In the genomic region with DNA sequence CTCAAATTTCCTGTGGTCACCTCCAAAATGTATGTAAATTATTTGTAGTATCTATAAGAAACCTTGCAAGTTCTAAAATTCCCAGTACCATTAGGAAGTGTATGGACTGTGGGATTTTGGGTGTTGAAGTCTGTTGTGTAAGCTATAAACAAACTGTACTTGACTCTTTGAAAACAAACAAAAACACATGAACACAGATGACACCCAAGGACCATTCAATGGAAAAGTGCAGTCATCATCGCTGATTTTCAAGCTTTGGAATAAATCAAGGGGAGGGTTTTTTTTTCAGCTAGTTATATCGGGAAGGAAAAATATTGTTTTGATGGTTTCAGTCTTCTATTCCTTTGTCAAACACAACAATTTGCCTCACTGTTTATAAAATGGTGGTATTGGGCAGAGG, we compare ENCODE assay signal across 26 cellular contexts. TPM values are rescaled to one million over a fixed set of nuclear protein-coding genes. Genes with fewer than 3 reads are reported as not detected.
DNase-seq lines count a peak whose midpoint lies in the region; ATAC-seq and TF ChIP-seq lines count a peak whose summit lies in the region.
"Had no signal": no experiment of that assay in that cellular context is flagged by ENCODE, and none has a peak within 500 bp of the region (broad histone marks: within the 10 kb centered on the region; RNA-seq: fewer than 3 reads in every experiment).

No MANE protein-coding gene starts in this region.

- TF ChIP-seq CTCF in MCF 10A (IDR thresholded peaks at IDR 0.05; ENCODE audit: unreplicated experiment) (no peak), breast epithelium (IDR thresholded peaks at IDR 0.05) (no peak), nephron progenitor cell (IDR thresholded peaks at IDR 0.05) (no peak), PC-9 (conservative IDR thresholded peaks at IDR 0.05) (no peak)

- H3K4me1 ChIP-seq in breast epithelium (no peaks in the 10 kb centered on the region), PC-9 (replicated peaks; ENCODE audit: insufficient read depth) (peaks cover 19% of the 10 kb centered on the region)
- H3K4me1 ChIP-seq: BE2C had no signal

- H3K27me3 ChIP-seq in breast epithelium = no peaks in the 10 kb centered on the region
- no peaks in the 10 kb centered on the region for H3K27me3 ChIP-seq in PC-9 (ENCODE audit: insufficient read depth, low read depth)
- H3K27me3 ChIP-seq: BE2C had no signal

- H3K27ac Mint-ChIP-seq in MCF 10A (ENCODE audit: low read depth, unreplicated experiment) (peak overlapping the region; percentile 54), nephron progenitor cell (peak overlapping the region; percentile 98)
- H3K27ac Mint-ChIP-seq: CD14-positive monocyte had no signal

- POLR2A ChIA-PET in MCF 10A (lab: Yijun Ruan, JAX) (interaction anchor here (1.7 kb wide), 1 partner anchor 13 kb away, joined by 5 read pairs; no protein-coding TSS in a partner anchor), PC-9 (lab: Charles Lee; ENCODE audit: unreplicated experiment) (no interaction called here)

- H2AFZ ChIP-seq in PC-9 = no peak overlapping the region

- H3K79me2 ChIP-seq in PC-9 (ENCODE audit: low read depth) = 0 out of 2 replicates have a peak, but pooled peaks cover 5% of the 10 kb centered on the region

- H3K4me3 Mint-ChIP-seq in MCF 10A (ENCODE audit: unreplicated experiment) (no peak overlapping the region), nephron progenitor cell (peak overlapping the region; percentile 5)
- H3K4me3 Mint-ChIP-seq: CD14-positive monocyte had no signal

- H3K9me3 Mint-ChIP-seq in MCF 10A (ENCODE audit: unreplicated experiment) (no peaks in the 10 kb centered on the region), nephron progenitor cell (no peaks in the 10 kb centered on the region)
- H3K9me3 Mint-ChIP-seq: CD14-positive monocyte had no signal

- H3K36me3 ChIP-seq in breast epithelium (no peaks in the 10 kb centered on the region), PC-9 (ENCODE audit: low read depth) (no peaks in the 10 kb centered on the region; the same call in 1 of the 2 replicates)
- H3K36me3 ChIP-seq: BE2C had no signal

- BruUV-seq in MCF 10A (replicated peaks; lab: Mats Ljungman, UMichigan) (no TSS peak), PC-9 (replicated peaks; lab: Mats Ljungman, UMichigan) (no TSS peak)

- H3K36me3 Mint-ChIP-seq in MCF 10A (ENCODE audit: insufficient read depth, unreplicated experiment) (peaks cover 56% of the 10 kb centered on the region), nephron progenitor cell (ENCODE audit: low read depth) (peaks cover 16% of the 10 kb centered on the region)

- no peaks in the 10 kb centered on the region for H3K27me3 Mint-ChIP-seq in MCF 10A (ENCODE audit: insufficient read depth, unreplicated experiment)
- H3K27me3 Mint-ChIP-seq in nephron progenitor cell (ENCODE audit: low read depth, poor library complexity) = no peaks in the 10 kb centered on the region

- H3K4me3 ChIP-seq in breast epithelium (no peak overlapping the region), PC-9 (no peak overlapping the region)
- H3K4me3 ChIP-seq: SK-N-MC had no signal

- H4K20me1 ChIP-seq in PC-9 (ENCODE audit: insufficient read depth) = no peaks in the 10 kb centered on the region

- no peaks in the 10 kb centered on the region for H3K9me3 ChIP-seq in breast epithelium
- no peaks in the 10 kb centered on the region for H3K9me3 ChIP-seq in PC-9 (ENCODE audit: insufficient read depth, low read depth)
- H3K9me3 ChIP-seq: BE2C had no signal

- ATAC-seq in HG02798 (IDR thresholded peaks at IDR 0.05; ENCODE audit: poor library complexity, unreplicated experiment) = no peak
- ATAC-seq in HG03097 (IDR thresholded peaks at IDR 0.05; ENCODE audit: low FRiP score, unreplicated experiment) = no peak
- ATAC-seq: HCT116 had no signal

- H3K4me2 ChIP-seq in PC-9 = no peak overlapping the region

- no peaks in the 10 kb centered on the region for H3F3A ChIP-seq in PC-9 (ENCODE audit: insufficient read depth, low read depth)

- H3K4me1 Mint-ChIP-seq in MCF 10A (ENCODE audit: insufficient read depth, unreplicated experiment) = peaks cover 24% of the 10 kb centered on the region
- H3K4me1 Mint-ChIP-seq in nephron progenitor cell = peaks cover 86% of the 10 kb centered on the region

- no peaks in the 10 kb centered on the region for H3K9me2 ChIP-seq in PC-9 (ENCODE audit: insufficient read depth)

- intact Hi-C loops in MCF 10A (cut with micrococcal nuclease) (no loop called here), breast epithelium (cut with DNase I; ENCODE audit: low total_unique reads) (no loop called here), PC-9 (cut with micrococcal nuclease; ENCODE audit: unreplicated experiment) (no loop called here)

- DNase-seq in MCF 10A (ENCODE audit: unreplicated experiment) (no peak), breast epithelium (ENCODE audit: low spot score in 2 of 2) (no peak), epithelial cell of prostate (ENCODE audit: low read depth, low spot score) (no peak), nephron progenitor cell (no peak), PC-9 (no peak)
- DNase-seq: 8988T, ACHN, BE2C, DMS153, DND-41, KG1, NCI-H1048, NCI-H1436, NCI-H187, NCI-H2081 treated with DMSO at 0.1 percent for 48 hours, NCI-H2171, NCI-H226, NCI-H510A, NCI-H69, OCI-M1, SIG-M5 had no signal

- CTCF ChIA-PET in MCF 10A (lab: Yijun Ruan, JAX) = interaction anchor here (0.6 to 1.0 kb wide), 3 partner anchors 32 to 711 kb away, joined by 3 to 5 read pairs (median 5); no protein-coding TSS in a partner anchor
- CTCF ChIA-PET in PC-9 (lab: Charles Lee) = interaction anchor here (0.6 kb wide), 1 partner anchor 210 kb away, joined by 3 read pairs; no protein-coding TSS in a partner anchor

- TF ChIP-seq POLR2A in breast epithelium (IDR thresholded peaks at IDR 0.05) = no peak

- H3K27ac ChIP-seq in breast epithelium = no peak overlapping the region
- H3K27ac ChIP-seq in epithelial cell of prostate = peak overlapping the region; percentile 12
- no peak overlapping the region for H3K27ac ChIP-seq in PC-9
- H3K27ac ChIP-seq: SK-N-MC had no signal

RNA-seq across cellular contexts. Expression of a gene that starts 49.6 kb away (rescaled TPM):
- total RNA-seq in MCF 10A (2022) = 144 and 147 TPM in 2 replicates
- total RNA-seq in breast epithelium = 100 to 1,000 TPM in 2 of 3 donors, 10 to 100 TPM in 1; 95.7 to 211 (median 168) TPM
- total RNA-seq in PC-9 (2021) = 25.5 and 27.6 TPM in 2 replicates
